ENCODE assay signal across 9 cellular contexts in the genomic region with DNA sequence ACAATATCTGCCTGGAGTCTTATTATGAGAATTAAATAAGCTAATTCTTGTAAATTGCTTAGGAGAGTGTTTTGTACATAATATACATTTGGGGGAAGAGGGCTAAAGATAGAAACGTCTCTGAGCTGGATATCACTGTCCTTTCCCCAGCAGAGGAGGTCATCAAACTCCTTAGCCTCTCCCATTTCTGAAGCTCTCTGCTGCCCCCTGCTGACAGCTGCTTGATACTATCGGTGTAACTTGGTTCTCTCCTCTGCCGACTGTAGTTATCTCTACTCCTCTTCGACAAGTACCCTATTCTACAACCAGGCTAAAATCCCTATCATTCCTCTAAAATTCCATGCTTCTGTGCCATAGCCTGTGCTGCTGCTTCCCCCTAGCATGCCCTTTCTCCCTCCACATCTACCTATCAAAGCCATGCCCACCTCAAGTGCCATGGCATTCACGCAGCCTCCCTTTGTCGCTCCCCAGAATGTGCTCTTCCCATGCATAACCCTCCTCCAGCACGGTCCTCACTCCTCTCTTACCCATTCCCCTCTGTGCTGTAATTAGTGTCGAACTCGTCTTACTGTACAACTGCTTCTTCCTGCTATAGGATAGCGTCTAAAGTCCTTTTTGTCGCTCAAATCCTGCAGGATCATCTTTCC.
DNase-seq lines count a peak whose midpoint lies in the region; ATAC-seq and TF ChIP-seq lines count a peak whose summit lies in the region.
"Had no signal": no experiment of that assay in that cellular context is flagged by ENCODE, and none has a peak within 500 bp of the region (broad histone marks: within the 10 kb centered on the region; RNA-seq: fewer than 3 reads in every experiment).

No MANE protein-coding gene starts in this region.

- peaks cover 7 to 14% of the 10 kb centered on the region in 2 donors for H3K36me3 Mint-ChIP-seq in CD4-positive, alpha-beta memory T cell
- no peaks in the 10 kb centered on the region for H3K36me3 Mint-ChIP-seq in activated CD4-positive, alpha-beta T cell treated with anti-CD3 and anti-CD28 coated beads, Interleukin-2, amount 10 ng/mL, durations not matched to agents 7 days and 5 days (ENCODE audit: low read depth)

- no peaks in the 10 kb centered on the region for H3K27me3 ChIP-seq in CD4-positive, alpha-beta memory T cell (ENCODE audit: insufficient read depth, low read length)
- H3K27me3 ChIP-seq in dorsolateral prefrontal cortex: no peaks in the 10 kb centered on the region
- H3K27me3 ChIP-seq in lung (ENCODE audit: control insufficient read depth, insufficient read depth): no peaks in the 10 kb centered on the region

- H3K27ac Mint-ChIP-seq in CD4-positive, alpha-beta memory T cell: no peak overlapping the region
- no peak overlapping the region for H3K27ac Mint-ChIP-seq in activated CD4-positive, alpha-beta T cell treated with anti-CD3 and anti-CD28 coated beads, Interleukin-2, amount 10 ng/mL, durations not matched to agents 7 days and 5 days
- H3K27ac Mint-ChIP-seq: dendritic cell treated with granulocyte-macrophage colony-stimulating factor and Interleukin-4, amounts not matched to agents 40 ng/mL and 50 ng/mL, for 4 days had no signal

- no peaks in the 10 kb centered on the region for H3K36me3 ChIP-seq in CD4-positive, alpha-beta memory T cell (ENCODE audit: insufficient read depth, low read length)
- H3K36me3 ChIP-seq in lung (ENCODE audit: control insufficient read depth in 2 of 2, insufficient read depth in 2 of 2, low read length in 2 of 2): peaks cover 0 to 3% of the 10 kb centered on the region in 2 donors

- POLR2A ChIA-PET in CD4-positive, alpha-beta memory T cell (lab: Charles Lee; ENCODE audit: partially characterized antibody): no interaction called here
- POLR2A ChIA-PET in activated CD4-positive, alpha-beta T cell treated with anti-CD3 and anti-CD28 coated beads, Interleukin-2, amount 10 ng/mL, durations not matched to agents 7 days and 5 days (lab: Charles Lee): no interaction called here

- DNase-seq in CD4-positive, alpha-beta memory T cell: peak; percentile 52 to 64 (median 61)
- DNase-seq in NCI-H524 treated with DMSO at 0.1 percent for 48 hours (lab: John Stamatoyannopoulos, UW) (peak; percentile 28), dorsolateral prefrontal cortex (peak; percentile 62 to 90 (median 86)), lung (ENCODE audit: low spot score) (peak; percentile 85)
- DNase-seq in activated CD4-positive, alpha-beta T cell treated with anti-CD3 and anti-CD28 coated beads, Interleukin-2, amount 10 ng/mL, durations not matched to agents 7 days and 5 days: peak; percentile 81
- DNase-seq in stimulated activated CD8-positive, alpha-beta memory T cell treated with anti-CD3 and anti-CD28 coated beads, Interleukin-15, amount 100 ng/mL, for 24 hours (ENCODE audit: low read depth): peak; percentile 77

- H3K4me3 ChIP-seq in CD4-positive, alpha-beta memory T cell (ENCODE audit: low read length in 2 of 2): no peak overlapping the region
- no peak overlapping the region for H3K4me3 ChIP-seq in dorsolateral prefrontal cortex
- H3K4me3 ChIP-seq in lung: no peak overlapping the region

- H3K27ac ChIP-seq in CD4-positive, alpha-beta memory T cell (ENCODE audit: low read depth, low read length): no peak overlapping the region
- H3K27ac ChIP-seq in dorsolateral prefrontal cortex: no peak overlapping the region
- no peak overlapping the region for H3K27ac ChIP-seq in lung (ENCODE audit: low read depth in 1 of 2, low read length in 1 of 2)

- H3K9me3 Mint-ChIP-seq in CD4-positive, alpha-beta memory T cell: no peaks in the 10 kb centered on the region
- H3K9me3 Mint-ChIP-seq in activated CD4-positive, alpha-beta T cell treated with anti-CD3 and anti-CD28 coated beads, Interleukin-2, amount 10 ng/mL, durations not matched to agents 7 days and 5 days: no peaks in the 10 kb centered on the region
- H3K9me3 Mint-ChIP-seq: dendritic cell treated with granulocyte-macrophage colony-stimulating factor and Interleukin-4, amounts not matched to agents 40 ng/mL and 50 ng/mL, for 4 days had no signal

- intact Hi-C loops in CD4-positive, alpha-beta memory T cell (cut with micrococcal nuclease): loop anchor here (5.0 to 10.0 kb wide), 2 partner anchors 251 to 1052 kb away; no protein-coding TSS in a partner anchor
- intact Hi-C loops in dorsolateral prefrontal cortex (cut with DNase I): loop anchor here (5.0 kb wide), 1 partner anchor 1047 kb away; no protein-coding TSS in a partner anchor

- TF ChIP-seq CTCF in dorsolateral prefrontal cortex (IDR thresholded peaks at IDR 0.05 in 54 of 56, conservative IDR thresholded peaks at IDR 0.05 in 2 of 56; ENCODE audit: low read depth in 1 of 56, partially characterized antibody in 56 of 56) (peak; percentile 70 to 98 (median 91)), lung (IDR thresholded peaks at IDR 0.05; ENCODE audit: control extremely low read depth, extremely low read depth) (peak; percentile 73)

- no peaks in the 10 kb centered on the region for H3K27me3 Mint-ChIP-seq in CD4-positive, alpha-beta memory T cell
- H3K27me3 Mint-ChIP-seq in activated CD4-positive, alpha-beta T cell treated with anti-CD3 and anti-CD28 coated beads, Interleukin-2, amount 10 ng/mL, durations not matched to agents 7 days and 5 days: no peaks in the 10 kb centered on the region
- H3K27me3 Mint-ChIP-seq: dendritic cell treated with granulocyte-macrophage colony-stimulating factor and Interleukin-4, amounts not matched to agents 40 ng/mL and 50 ng/mL, for 4 days had no signal

- 50 to 52% methylated on average over 11 of the region's 11 CpGs for WGBS in lung, 2 donors

- CTCF ChIA-PET in CD4-positive, alpha-beta memory T cell (lab: Charles Lee; ENCODE audit: partially characterized antibody): interaction anchor here (0.9 to 4.0 kb wide), 27 partner anchors 9 to 1051 kb away, joined by 3 to 41 read pairs (median 5); a partner anchor contains a TSS
- CTCF ChIA-PET in activated CD4-positive, alpha-beta T cell treated with anti-CD3 and anti-CD28 coated beads, Interleukin-2, amount 10 ng/mL, durations not matched to agents 7 days and 5 days (lab: Charles Lee): interaction anchor here (0.6 to 1.0 kb wide), 4 partner anchors 28 to 1532 kb away, joined by 3 to 4 read pairs (median 3); no protein-coding TSS in a partner anchor

- no peaks in the 10 kb centered on the region for H3K9me3 ChIP-seq in CD4-positive, alpha-beta memory T cell (ENCODE audit: control insufficient read depth in 1 of 2, low read length in 2 of 2)
- H3K9me3 ChIP-seq in lung (ENCODE audit: control insufficient read depth in 2 of 2, insufficient read depth in 1 of 2, low read length in 1 of 2): no peaks in the 10 kb centered on the region

- peak; percentile 93 for ATAC-seq in GM19372 (IDR thresholded peaks at IDR 0.05; ENCODE audit: low read depth, unreplicated experiment)
- ATAC-seq in HG03442 (IDR thresholded peaks at IDR 0.05; ENCODE audit: unreplicated experiment): peak; percentile 96
- ATAC-seq in lung (ENCODE audit: insufficient read depth, low FRiP score): peak; percentile 88

- peaks cover 1 to 8% (median 4%) of the 10 kb centered on the region in 4 donors for H3K4me1 Mint-ChIP-seq in CD4-positive, alpha-beta memory T cell
- H3K4me1 Mint-ChIP-seq in activated CD4-positive, alpha-beta T cell treated with anti-CD3 and anti-CD28 coated beads, Interleukin-2, amount 10 ng/mL, durations not matched to agents 7 days and 5 days: peaks cover 3% of the 10 kb centered on the region

- H3K4me1 ChIP-seq in CD4-positive, alpha-beta memory T cell (ENCODE audit: insufficient read depth, low read length): no peaks in the 10 kb centered on the region
- peaks cover 2 to 5% of the 10 kb centered on the region in 2 donors for H3K4me1 ChIP-seq in lung (ENCODE audit: control insufficient read depth in 2 of 2, insufficient read depth in 2 of 2, low read length in 2 of 2)

- no peak overlapping the region for H3K4me3 Mint-ChIP-seq in CD4-positive, alpha-beta memory T cell
- H3K4me3 Mint-ChIP-seq in activated CD4-positive, alpha-beta T cell treated with anti-CD3 and anti-CD28 coated beads, Interleukin-2, amount 10 ng/mL, durations not matched to agents 7 days and 5 days: no peak overlapping the region
- H3K4me3 Mint-ChIP-seq: dendritic cell treated with granulocyte-macrophage colony-stimulating factor and Interleukin-4, amounts not matched to agents 40 ng/mL and 50 ng/mL, for 4 days had no signal

Comparison
In these comparisons a context has a peak if more than half of its experiments do, and no peak if none do; other contexts are left out.
1. DNase-seq: peak in every context shown above with its lines; median percentile 86 in dorsolateral prefrontal cortex; 85 in lung; 81 in activated CD4-positive, alpha-beta T cell treated with anti-CD3 and anti-CD28 coated beads, Interleukin-2, amount 10 ng/mL, durations not matched to agents 7 days and 5 days; 77 in stimulated activated CD8-positive, alpha-beta memory T cell treated with anti-CD3 and anti-CD28 coated beads, Interleukin-15, amount 100 ng/mL, for 24 hours; 61 in CD4-positive, alpha-beta memory T cell; 28 in NCI-H524 treated with DMSO at 0.1 percent for 48 hours.